Comparison of ENCODE assay signal across 26 cellular contexts in genomic region chr1:179030683-179031082, GRCh38. TPM values are rescaled to one million over a fixed set of nuclear protein-coding genes. Genes with fewer than 3 reads are reported as not detected.
DNase-seq lines count a peak whose midpoint lies in the region; ATAC-seq and TF ChIP-seq lines count a peak whose summit lies in the region.
"Had no signal": no experiment of that assay in that cellular context is flagged by ENCODE, and none has a peak within 500 bp of the region (broad histone marks: within the 10 kb centered on the region; RNA-seq: fewer than 3 reads in every experiment).

No MANE protein-coding gene starts in this region.

- H2AFZ ChIP-seq in PC-9 (no peak overlapping the region), hepatocyte (no peak overlapping the region)

- no peaks in the 10 kb centered on the region for H3K9me3 ChIP-seq in CD4-positive, alpha-beta memory T cell (ENCODE audit: control insufficient read depth in 1 of 2, low read length in 2 of 2)
- H3K9me3 ChIP-seq in PC-9 (ENCODE audit: insufficient read depth, low read depth) (no peaks in the 10 kb centered on the region), hepatocyte (ENCODE audit: low read depth) (no peaks in the 10 kb centered on the region), esophagus squamous epithelium (no peaks in the 10 kb centered on the region)
- H3K9me3 ChIP-seq: BLaER1 treated with 17β-estradiol and CSF1 and Interleukin-3, amounts not matched to agents 10 nM and 100 nM; spleen; thyroid gland had no signal

- peaks cover 71% of the 10 kb centered on the region for H3K4me1 ChIP-seq in CD4-positive, alpha-beta memory T cell (ENCODE audit: insufficient read depth, low read length)
- peaks cover 85% of the 10 kb centered on the region for H3K4me1 ChIP-seq in PC-9 (replicated peaks; ENCODE audit: insufficient read depth)
- H3K4me1 ChIP-seq in hepatocyte (ENCODE audit: insufficient read depth) = peaks cover 35% of the 10 kb centered on the region
- H3K4me1 ChIP-seq in esophagus squamous epithelium = peaks cover 2 to 78% (median 27%) of the 10 kb centered on the region in 3 donors

- H3K27ac ChIP-seq in CD4-positive, alpha-beta memory T cell (ENCODE audit: low read depth, low read length) = no peak overlapping the region
- H3K27ac ChIP-seq in PC-9 = peak overlapping the region; percentile 54
- peak overlapping the region; percentile 49 for H3K27ac ChIP-seq in hepatocyte
- H3K27ac ChIP-seq in esophagus squamous epithelium = no peak overlapping the region
- H3K27ac ChIP-seq: BLaER1 treated with 17β-estradiol and CSF1 and Interleukin-3, amounts not matched to agents 10 nM and 100 nM; epithelial cell of prostate; thyroid gland had no signal

- no peak for DNase-seq in activated T-cell treated with anti-CD3 and anti-CD28 coated beads, Interleukin-2, amount 50 U/mL, for 72 hours
- DNase-seq in activated T-cell treated with anti-CD3 and anti-CD28 coated beads, Interleukin-2, amount 50 U/mL, for 48 hours = no peak
- no peak for DNase-seq in CD4-positive, alpha-beta memory T cell
- DNase-seq in PC-9 (no peak), hepatocyte (ENCODE audit: low spot score) (no peak), esophagus squamous epithelium (lab: John Stamatoyannopoulos, UW) (no peak), RKO (ENCODE audit: low spot score) (no peak)
- DNase-seq: ACHN; activated CD8-positive, alpha-beta T cell treated with anti-CD3 and anti-CD28 coated beads, Interleukin-2, amount 10 ng/mL, durations not matched to agents 7 days and 5 days; hippocampal formation; IMR-90; NCI-H1105 treated with DMSO at 0.1 percent for 48 hours; NCI-H2081; NCI-H446; NCI-H82; occipital lobe; spleen; stimulated activated CD4-positive, alpha-beta T cell treated with anti-CD3 and anti-CD28 coated beads, Interleukin-2, amount 100 ng/mL, for 48 hours; stimulated activated naive CD4-positive, alpha-beta T cell treated with Interleukin-2 at 50 U/mL for 16 hours; thyroid gland had no signal

- CTCF ChIA-PET in CD4-positive, alpha-beta memory T cell (lab: Charles Lee; ENCODE audit: partially characterized antibody) = no interaction called here
- CTCF ChIA-PET in PC-9 (lab: Charles Lee) = interaction anchor here (0.6 kb wide), 1 partner anchor 137 kb away, joined by 5 read pairs; no protein-coding TSS in a partner anchor

- intact Hi-C loops in CD4-positive, alpha-beta memory T cell (cut with micrococcal nuclease) = no loop called here
- intact Hi-C loops in PC-9 (cut with micrococcal nuclease; ENCODE audit: unreplicated experiment) (no loop called here), esophagus squamous epithelium (cut with DNase I) (no loop called here)

- no peaks in the 10 kb centered on the region for H3K27me3 ChIP-seq in CD4-positive, alpha-beta memory T cell (ENCODE audit: insufficient read depth, low read length)
- H3K27me3 ChIP-seq in PC-9 (ENCODE audit: insufficient read depth, low read depth) = no peaks in the 10 kb centered on the region
- no peaks in the 10 kb centered on the region for H3K27me3 ChIP-seq in hepatocyte
- no peaks in the 10 kb centered on the region for H3K27me3 ChIP-seq in esophagus squamous epithelium
- H3K27me3 ChIP-seq: BLaER1 treated with 17β-estradiol and CSF1 and Interleukin-3, amounts not matched to agents 10 nM and 100 nM; spleen; thyroid gland had no signal

- H3K9me3 Mint-ChIP-seq in activated T-cell treated with anti-CD3 and anti-CD28 coated beads, Interleukin-2, amount 50 U/mL, for 72 hours = no peaks in the 10 kb centered on the region
- H3K9me3 Mint-ChIP-seq in CD4-positive, alpha-beta memory T cell = peaks cover 0 to 2% (median 0%) of the 10 kb centered on the region in 8 donors
- H3K9me3 Mint-ChIP-seq: WTC11 had no signal

- H3K36me3 ChIP-seq in CD4-positive, alpha-beta memory T cell (ENCODE audit: insufficient read depth, low read length) = no peaks in the 10 kb centered on the region
- H3K36me3 ChIP-seq in PC-9 (ENCODE audit: low read depth) (no peaks in the 10 kb centered on the region), hepatocyte (replicated peaks; ENCODE audit: insufficient read depth, low read depth) (no peaks in the 10 kb centered on the region), esophagus squamous epithelium (no peaks in the 10 kb centered on the region)
- H3K36me3 ChIP-seq: spleen, thyroid gland had no signal

- POLR2A ChIA-PET in CD4-positive, alpha-beta memory T cell (lab: Charles Lee; ENCODE audit: partially characterized antibody) = no interaction called here
- POLR2A ChIA-PET in PC-9 (lab: Charles Lee; ENCODE audit: unreplicated experiment) = no interaction called here

- H3K4me2 ChIP-seq in PC-9 = 0 out of 2 replicates have a peak overlapping the region, but pooled peaks have one; percentile 44
- no peak overlapping the region for H3K4me2 ChIP-seq in hepatocyte

- no peak for ATAC-seq in activated T-cell treated with anti-CD3 and anti-CD28 coated beads, Interleukin-2, amount 50 U/mL, for 72 hours (replicated peaks in 1 of 2)
- no peak for ATAC-seq in HG03442 (IDR thresholded peaks at IDR 0.05; ENCODE audit: unreplicated experiment)
- ATAC-seq: activated CD8-positive, alpha-beta T cell treated with anti-CD3 and anti-CD28 coated beads, Interleukin-2, amount 10 ng/mL, durations not matched to agents 7 days and 5 days; HCT116; left lobe of liver; WTC11 had no signal

- H3K79me2 ChIP-seq in PC-9 (ENCODE audit: low read depth) (peaks cover 94% of the 10 kb centered on the region), hepatocyte (peaks cover 92% of the 10 kb centered on the region)

- peaks cover 24% of the 10 kb centered on the region for H3F3A ChIP-seq in PC-9 (ENCODE audit: insufficient read depth, low read depth)

- no peak for TF ChIP-seq POLR2A in esophagus squamous epithelium (IDR thresholded peaks at IDR 0.05)

- no TSS peak for BruUV-seq in PC-9 (replicated peaks; lab: Mats Ljungman, UMichigan)

- no peaks in the 10 kb centered on the region for H3K27me3 Mint-ChIP-seq in activated T-cell treated with anti-CD3 and anti-CD28 coated beads, Interleukin-2, amount 50 U/mL, for 72 hours (ENCODE audit: low read depth)
- no peaks in the 10 kb centered on the region for H3K27me3 Mint-ChIP-seq in CD4-positive, alpha-beta memory T cell

- H3K27ac Mint-ChIP-seq in activated T-cell treated with anti-CD3 and anti-CD28 coated beads, Interleukin-2, amount 50 U/mL, for 72 hours = peak overlapping the region; percentile 13
- H3K27ac Mint-ChIP-seq in CD4-positive, alpha-beta memory T cell = peak overlapping the region in 3 of 7 donors; percentile 1 to 42 (median 25)
- H3K27ac Mint-ChIP-seq: activated CD8-positive, alpha-beta T cell treated with anti-CD3 and anti-CD28 coated beads, Interleukin-2, amount 10 ng/mL, durations not matched to agents 7 days and 5 days; WTC11 had no signal

- H3K9me2 ChIP-seq in PC-9 (ENCODE audit: insufficient read depth) (no peaks in the 10 kb centered on the region), hepatocyte (replicated peaks; ENCODE audit: insufficient read depth) (no peaks in the 10 kb centered on the region)

- peaks cover 85% of the 10 kb centered on the region for H3K4me1 Mint-ChIP-seq in activated T-cell treated with anti-CD3 and anti-CD28 coated beads, Interleukin-2, amount 50 U/mL, for 72 hours (ENCODE audit: low read depth)
- H3K4me1 Mint-ChIP-seq in CD4-positive, alpha-beta memory T cell = peaks cover 58 to 86% (median 71%) of the 10 kb centered on the region in 4 donors

- no peak overlapping the region for H3K4me3 ChIP-seq in CD4-positive, alpha-beta memory T cell (ENCODE audit: low read length in 2 of 2)
- H3K4me3 ChIP-seq in PC-9 (no peak overlapping the region), hepatocyte (no peak overlapping the region), esophagus squamous epithelium (no peak overlapping the region)
- H3K4me3 ChIP-seq: BLaER1 treated with 17β-estradiol and CSF1 and Interleukin-3, amounts not matched to agents 10 nM and 100 nM; thyroid gland had no signal

- WGBS in hepatocyte (ENCODE audit: low lambda C conversion rate, missing lambda C conversion rate) = 92% methylated on average over 3 of the region's 3 CpGs
- 79 to 84% methylated on average over 3 of the region's 3 CpGs for WGBS in esophagus squamous epithelium, 2 donors

- no peak for TF ChIP-seq CTCF in PC-9 (conservative IDR thresholded peaks at IDR 0.05)
- TF ChIP-seq CTCF in hepatocyte (IDR thresholded peaks at IDR 0.05; ENCODE audit: poor library complexity) = no peak
- no peak for TF ChIP-seq CTCF in esophagus squamous epithelium (IDR thresholded peaks at IDR 0.05)

- H3K36me3 Mint-ChIP-seq in activated T-cell treated with anti-CD3 and anti-CD28 coated beads, Interleukin-2, amount 50 U/mL, for 72 hours (ENCODE audit: insufficient read depth in 2 of 2) = peaks cover 0 to 2% of the 10 kb centered on the region in 2 donors
- no peaks in the 10 kb centered on the region for H3K36me3 Mint-ChIP-seq in CD4-positive, alpha-beta memory T cell
- H3K36me3 Mint-ChIP-seq: WTC11 had no signal

- H4K20me1 ChIP-seq in PC-9 (ENCODE audit: insufficient read depth) (no peaks in the 10 kb centered on the region), hepatocyte (ENCODE audit: insufficient read depth, poor library complexity, severe bottlenecking) (peaks cover 5% of the 10 kb centered on the region)

- H3K4me3 Mint-ChIP-seq in activated T-cell treated with anti-CD3 and anti-CD28 coated beads, Interleukin-2, amount 50 U/mL, for 72 hours = peak overlapping the region; percentile 31 to 60
- peak overlapping the region in 5 of 8 donors; percentile 32 to 78 (median 70) for H3K4me3 Mint-ChIP-seq in CD4-positive, alpha-beta memory T cell
- H3K4me3 Mint-ChIP-seq: activated CD8-positive, alpha-beta T cell treated with anti-CD3 and anti-CD28 coated beads, Interleukin-2, amount 10 ng/mL, durations not matched to agents 7 days and 5 days; WTC11 had no signal

RNA-seq across cellular contexts. Expression of gene FAM20B, which starts 5.0 kb away (rescaled TPM):
- 10 to 100 TPM; 30.3 to 33.6 TPM for total RNA-seq in activated T-cell treated with anti-CD3 and anti-CD28 coated beads, Interleukin-2, amount 50 U/mL, for 72 hours
- total RNA-seq in CD4-positive, alpha-beta memory T cell = 10 to 100 TPM; 29.6 to 31.9 TPM
- polyA plus RNA-seq in CD4-positive, alpha-beta memory T cell = 1 to 10 TPM; 4.3 to 8.8 TPM
- total RNA-seq in PC-9 (2021) = 68.1 and 80.5 TPM in 2 replicates
- 26.0 and 37.6 TPM in 2 replicates for total RNA-seq in hepatocyte
- 8.2 and 9.2 TPM in 2 replicates for polyA plus RNA-seq in hepatocyte
- total RNA-seq in esophagus squamous epithelium = 10 to 100 TPM; 16.3 to 27.3 (median 18.7) TPM

RNA-seq across cellular contexts. Expression of gene TOR3A, which starts 51.2 kb away (rescaled TPM):
- 10 to 100 TPM; 34.0 to 38.9 TPM for total RNA-seq in activated T-cell treated with anti-CD3 and anti-CD28 coated beads, Interleukin-2, amount 50 U/mL, for 72 hours
- 10 to 100 TPM; 25.4 to 27.3 TPM for total RNA-seq in CD4-positive, alpha-beta memory T cell
- 10 to 100 TPM; 37.2 to 51.3 TPM for polyA plus RNA-seq in CD4-positive, alpha-beta memory T cell
- 31.6 and 35.6 TPM in 2 replicates for total RNA-seq in PC-9 (2021)
- 20.3 and 20.5 TPM in 2 replicates for total RNA-seq in hepatocyte
- polyA plus RNA-seq in hepatocyte = 21.3 and 24.5 TPM in 2 replicates
- 10 to 100 TPM; 31.9 to 48.8 (median 34.4) TPM for total RNA-seq in esophagus squamous epithelium

Comparison
In these comparisons a context has a peak if more than half of its experiments do, and no peak if none do; other contexts are left out.
1. H3K27ac ChIP-seq: peak in PC-9 (single experiment) and hepatocyte (single experiment); none in CD4-positive, alpha-beta memory T cell (single experiment) and esophagus squamous epithelium (0 of 4).